In the genomic region with DNA sequence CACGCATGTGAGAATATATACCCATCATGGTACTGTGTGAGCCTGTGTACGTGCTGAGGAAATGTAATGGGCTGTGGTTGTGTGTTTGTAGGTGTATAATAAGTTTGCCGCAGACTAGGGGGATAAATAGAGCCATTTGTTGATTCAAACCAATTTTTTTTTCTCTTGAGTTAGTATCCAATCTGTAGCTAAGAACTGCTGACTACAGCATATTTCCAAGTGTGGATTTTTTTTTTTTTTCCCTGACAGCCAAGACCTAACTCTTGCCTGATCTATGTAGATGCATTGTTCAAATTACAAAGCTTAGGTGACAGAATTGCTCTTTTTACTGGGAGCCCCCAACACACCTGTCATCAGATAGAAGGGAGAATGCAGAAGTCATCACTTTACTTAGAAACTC, we compare ENCODE assay signal across 22 cellular contexts.
DNase-seq lines count a peak whose midpoint lies in the region; ATAC-seq, FAIRE-seq and TF ChIP-seq lines count a peak whose summit lies in the region.
"Had no signal": no experiment of that assay in that cellular context is flagged by ENCODE, and none has a peak within 500 bp of the region (broad histone marks: within the 10 kb centered on the region; RNA-seq: fewer than 3 reads in every experiment).

No MANE protein-coding gene starts in this region.

- H2BK5ac ChIP-seq in H1 (ENCODE audit: low read depth, low read length): no peak overlapping the region

- POLR2A ChIA-PET in A549 (lab: Yijun Ruan, JAX) (no interaction called here), H1 (lab: Charles Lee; ENCODE audit: partially characterized antibody) (no interaction called here)

- no peak overlapping the region for H2BK120ac ChIP-seq in H1 (replicated peaks; ENCODE audit: low read depth, low read length)

- H3K56ac ChIP-seq in H1 (replicated peaks; ENCODE audit: insufficient read length, low read depth, low read length): peak overlapping the region; percentile 5

- no peaks in the 10 kb centered on the region for H3F3A ChIP-seq in neural cell (ENCODE audit: insufficient read depth, low read length, poor library complexity, severe bottlenecking)

- no peaks in the 10 kb centered on the region for H3K9me2 ChIP-seq in neural cell (ENCODE audit: insufficient read depth, low read length)

- H3K36me3 ChIP-seq in WERI-Rb-1 (no peaks in the 10 kb centered on the region), H1 (ENCODE audit: control insufficient read depth in 2 of 4, insufficient read depth in 4 of 4, low read length in 3 of 4) (no peaks in the 10 kb centered on the region), neural cell (ENCODE audit: insufficient read depth, low read length) (no peaks in the 10 kb centered on the region), osteoblast (ENCODE audit: insufficient read depth, low read length) (no peaks in the 10 kb centered on the region), stomach (no peaks in the 10 kb centered on the region)
- H3K36me3 ChIP-seq: BLaER1 had no signal

- ATAC-seq in A549 (no peak), HG02938 (IDR thresholded peaks at IDR 0.05; ENCODE audit: unreplicated experiment) (no peak)
- ATAC-seq: CD8-positive, alpha-beta T cell; GM12878 had no signal

- H3K23ac ChIP-seq in H1 (ENCODE audit: insufficient read length): no peak overlapping the region

- DNase-seq in A549 (ENCODE audit: low read depth in 1 of 2, low spot score in 1 of 2): no peak
- peak; percentile 26 for DNase-seq in WERI-Rb-1
- no peak for DNase-seq in H1 (ENCODE audit: low read depth in 1 of 2, low spot score in 2 of 2)
- no peak for DNase-seq in osteoblast (ENCODE audit: insufficient read length, low spot score, missing footprints)
- DNase-seq in stomach: no peak
- no peak for DNase-seq in AG08395 (ENCODE audit: low spot score)
- DNase-seq: 8988T; Caco-2; CD4-positive, CD25-positive, alpha-beta regulatory T cell; CD8-positive, alpha-beta T cell; DMS153; DND-41; GOT3; H7; HCEC 1CT had no signal

- no peaks in the 10 kb centered on the region for H3K27me3 ChIP-seq in WERI-Rb-1 (ENCODE audit: insufficient read depth, low read depth, severe bottlenecking)
- no peaks in the 10 kb centered on the region for H3K27me3 ChIP-seq in H1 (replicated peaks in 1 of 4; ENCODE audit: control insufficient read depth in 3 of 4, extremely low read depth in 1 of 4, insufficient read depth in 3 of 4, low read length in 3 of 4)
- H3K27me3 ChIP-seq in neural cell (ENCODE audit: insufficient read depth, low read depth, low read length): no peaks in the 10 kb centered on the region
- no peaks in the 10 kb centered on the region for H3K27me3 ChIP-seq in osteoblast (ENCODE audit: insufficient read depth, low read length)
- no peaks in the 10 kb centered on the region for H3K27me3 ChIP-seq in stomach
- H3K27me3 ChIP-seq: BLaER1 had no signal

- no peak overlapping the region for H4K91ac ChIP-seq in H1 (replicated peaks; ENCODE audit: insufficient read length, low read length)

- no peak for TF ChIP-seq POLR2A in A549 (IDR thresholded peaks at IDR 0.05; ENCODE audit: low read length)
- TF ChIP-seq POLR2A in H1 (IDR thresholded peaks at IDR 0.05; ENCODE audit: control extremely low read depth in 1 of 2, low read depth in 2 of 2, low read length in 2 of 2): no peak
- no peak for TF ChIP-seq POLR2A in stomach (IDR thresholded peaks at IDR 0.05)

- H2AK5ac ChIP-seq in H1 (ENCODE audit: low read depth, low read length): no peak overlapping the region

- H4K5ac ChIP-seq in H1 (ENCODE audit: insufficient read length, low read depth, low read length): no peak overlapping the region

- H3K9me3 ChIP-seq in A549: no peaks in the 10 kb centered on the region
- no peaks in the 10 kb centered on the region for H3K9me3 ChIP-seq in WERI-Rb-1 (ENCODE audit: severe bottlenecking)
- H3K9me3 ChIP-seq in H1 (ENCODE audit: insufficient read depth in 2 of 2, low read depth in 1 of 2, low read length in 1 of 2): no peaks in the 10 kb centered on the region
- no peaks in the 10 kb centered on the region for H3K9me3 ChIP-seq in neural cell (ENCODE audit: low read length)
- peaks cover 5% of the 10 kb centered on the region for H3K9me3 ChIP-seq in osteoblast (ENCODE audit: low read depth, low read length)
- peaks cover 0 to 3% (median under 1%) of the 10 kb centered on the region in 4 donors for H3K9me3 ChIP-seq in stomach
- H3K9me3 ChIP-seq: Caco-2 had no signal

- FAIRE-seq in A549 (lab: Jason Lieb, UNC) (no peak), H1 (lab: Jason Lieb, UNC) (no peak)
- FAIRE-seq: G401.6, GM12878, GM18507 had no signal

- H3K27ac ChIP-seq in A549 (no peak overlapping the region), WERI-Rb-1 (peak overlapping the region; percentile 73), H1 (ENCODE audit: low read depth, low read length) (no peak overlapping the region), neural cell (ENCODE audit: low read length) (peak overlapping the region; percentile 9), osteoblast (ENCODE audit: low read depth, low read length) (no peak overlapping the region), stomach (no peak overlapping the region)
- H3K27ac ChIP-seq: BLaER1, C4-2B had no signal

- WGBS in A549 (ENCODE audit: missing lambda C conversion rate): 2% methylated on average over 3 of the region's 3 CpGs
- 95% methylated on average over 3 of the region's 3 CpGs; no CpG with 5 or more reads in 1 of the 2 experiments for WGBS in H1 (ENCODE audit: extremely low coverage in 1 of 2, insufficient coverage in 1 of 2, insufficient read length in 1 of 2, insufficient replicate concordance in 2 of 2, low coverage in 1 of 2, low lambda C conversion rate in 2 of 2, missing lambda C conversion rate in 1 of 2), 2 experiments
- 68 to 80% (median 73%) methylated on average over 3 of the region's 3 CpGs for WGBS in stomach, 5 donors

- TF ChIP-seq EP300 in A549 (IDR thresholded peaks at IDR 0.05) (no peak), H1 (IDR thresholded peaks at IDR 0.05; ENCODE audit: borderline replicate concordance in 1 of 2, low read depth in 2 of 2, low read length in 2 of 2) (no peak), neural cell (conservative IDR thresholded peaks at IDR 0.05; ENCODE audit: poor library complexity, severe bottlenecking) (no peak), stomach (IDR thresholded peaks at IDR 0.05) (no peak)

- TF ChIP-seq CTCF in A549 (IDR thresholded peaks at IDR 0.05) (no peak), WERI-Rb-1 (IDR thresholded peaks at IDR 0.05; ENCODE audit: low read depth, low read length) (no peak), H1 (IDR thresholded peaks at IDR 0.05; ENCODE audit: control extremely low read depth in 1 of 3, insufficient read depth in 1 of 3, low read depth in 1 of 3, low read length in 3 of 3) (no peak), neural cell (IDR thresholded peaks at IDR 0.05; ENCODE audit: poor library complexity, severe bottlenecking) (no peak), osteoblast (IDR thresholded peaks at IDR 0.05; ENCODE audit: extremely low read depth, low read depth, low read length) (no peak), stomach (IDR thresholded peaks at IDR 0.05) (no peak)

- H2BK20ac ChIP-seq in H1 (ENCODE audit: low read length): no peak overlapping the region

- CTCF ChIA-PET in A549 (lab: Yijun Ruan, JAX) (interaction anchor here (1.1 kb wide), 1 partner anchor 12 kb away, joined by 3 read pairs; no protein-coding TSS in a partner anchor), H1 (lab: Charles Lee; ENCODE audit: partially characterized antibody) (interaction anchor here (1.0 kb wide), 1 partner anchor 39 kb away, joined by 3 read pairs; no protein-coding TSS in a partner anchor)

- H3K4me2 ChIP-seq in A549: no peak overlapping the region
- H3K4me2 ChIP-seq in H1 (ENCODE audit: insufficient read depth in 1 of 2, low read depth in 2 of 2, low read length in 2 of 2): no peak overlapping the region
- H3K4me2 ChIP-seq in neural cell (ENCODE audit: low read length): peak overlapping the region; percentile 36
- H3K4me2 ChIP-seq in osteoblast (ENCODE audit: insufficient read depth, low read length): no peak overlapping the region
- H3K4me2 ChIP-seq: BLaER1 had no signal

- H4K20me1 ChIP-seq in H1 (replicated peaks in 1 of 2; ENCODE audit: control insufficient read depth in 1 of 2, insufficient read depth in 2 of 2, low read length in 2 of 2) (no peaks in the 10 kb centered on the region), neural cell (ENCODE audit: insufficient read depth) (no peaks in the 10 kb centered on the region), osteoblast (ENCODE audit: insufficient read depth, low read length) (no peaks in the 10 kb centered on the region)
- H4K20me1 ChIP-seq: BLaER1 had no signal

- H3K23me2 ChIP-seq in H1 (ENCODE audit: low read depth, low read length): no peaks in the 10 kb centered on the region

- TF ChIP-seq RAD21 in A549 (conservative IDR thresholded peaks at IDR 0.05 in 1 of 2, IDR thresholded peaks at IDR 0.05 in 1 of 2) (no peak), H1 (IDR thresholded peaks at IDR 0.05 in 1 of 2, conservative IDR thresholded peaks at IDR 0.05 in 1 of 2; ENCODE audit: low read depth in 2 of 2, low read length in 2 of 2) (no peak), neural cell (conservative IDR thresholded peaks at IDR 0.05) (no peak)

- H2BK12ac ChIP-seq in H1 (ENCODE audit: low read depth, low read length): no peak overlapping the region

- no peak overlapping the region for H3K18ac ChIP-seq in H1 (ENCODE audit: extremely low read depth, low read length)

- H3K9ac ChIP-seq in H1 (replicated peaks in 1 of 4; ENCODE audit: extremely low read depth in 1 of 4, low read depth in 3 of 4, low read length in 3 of 4): no peak overlapping the region
- H3K9ac ChIP-seq in neural cell (ENCODE audit: low read length): no peak overlapping the region
- H3K9ac ChIP-seq: BLaER1 had no signal

- no peak overlapping the region for H3K14ac ChIP-seq in H1 (ENCODE audit: insufficient read length)

- intact Hi-C loops in stomach (cut with DNase I; ENCODE audit: low total_unique reads): no loop called here

- no peak overlapping the region for H4K8ac ChIP-seq in H1 (ENCODE audit: extremely low read depth, insufficient read depth, low read length)

- H3K79me1 ChIP-seq in H1 (ENCODE audit: low read depth, low read length): no peaks in the 10 kb centered on the region

- no peaks in the 10 kb centered on the region for H3K79me2 ChIP-seq in H1 (ENCODE audit: control insufficient read depth in 1 of 2, insufficient read depth in 2 of 2, low read length in 2 of 2)
- no peaks in the 10 kb centered on the region for H3K79me2 ChIP-seq in neural cell (replicated peaks; ENCODE audit: insufficient read depth, low read length)
- H3K79me2 ChIP-seq in osteoblast (ENCODE audit: insufficient read depth, low read length): no peaks in the 10 kb centered on the region

- H3K4me1 ChIP-seq in A549 (no peaks in the 10 kb centered on the region), H1 (replicated peaks in 1 of 4; ENCODE audit: control insufficient read depth in 3 of 4, insufficient read depth in 4 of 4, low read length in 3 of 4) (no peaks in the 10 kb centered on the region; a peak in 1 of 7 replicates), osteoblast (ENCODE audit: insufficient read depth, low read length) (no peaks in the 10 kb centered on the region), stomach (no peaks in the 10 kb centered on the region)
- H3K4me1 ChIP-seq: BLaER1, Caco-2 had no signal

- no peak overlapping the region for H2BK15ac ChIP-seq in H1 (ENCODE audit: low read length)

- no peak overlapping the region for H3K4ac ChIP-seq in H1 (replicated peaks; ENCODE audit: insufficient read length, low read depth, low read length)

- H2AFZ ChIP-seq in H1 (ENCODE audit: low read length) (no peak overlapping the region), neural cell (ENCODE audit: low read depth, low read length) (no peak overlapping the region), osteoblast (ENCODE audit: low read length) (no peak overlapping the region)

- H3K4me3 ChIP-seq in A549 (no peak overlapping the region), WERI-Rb-1 (ENCODE audit: low read depth, low read length) (peak overlapping the region; percentile 33), H1 (ENCODE audit: extremely low read depth in 1 of 4, insufficient read depth in 2 of 4, low read depth in 3 of 4, low read length in 4 of 4) (no peak overlapping the region), neural cell (ENCODE audit: low read length) (peak overlapping the region; percentile 6), osteoblast (ENCODE audit: insufficient read depth, low read length) (no peak overlapping the region), stomach (no peak overlapping the region)
- H3K4me3 ChIP-seq: BLaER1, GM12878 had no signal

Comparison
In these comparisons a context has a peak if more than half of its experiments do, and no peak if none do; other contexts are left out.
1. H3K27ac ChIP-seq: peak in WERI-Rb-1 (single experiment) and neural cell (single experiment); none in A549 (0 of 2), H1 (single experiment), osteoblast (single experiment) and stomach (0 of 5).
2. H3K4me3 ChIP-seq: peak in WERI-Rb-1 (single experiment) and neural cell (single experiment); none in A549 (single experiment), H1 (0 of 4), osteoblast (single experiment) and stomach (0 of 4).